Comparison of ENCODE assay signal across 26 cellular contexts in the genomic region with DNA sequence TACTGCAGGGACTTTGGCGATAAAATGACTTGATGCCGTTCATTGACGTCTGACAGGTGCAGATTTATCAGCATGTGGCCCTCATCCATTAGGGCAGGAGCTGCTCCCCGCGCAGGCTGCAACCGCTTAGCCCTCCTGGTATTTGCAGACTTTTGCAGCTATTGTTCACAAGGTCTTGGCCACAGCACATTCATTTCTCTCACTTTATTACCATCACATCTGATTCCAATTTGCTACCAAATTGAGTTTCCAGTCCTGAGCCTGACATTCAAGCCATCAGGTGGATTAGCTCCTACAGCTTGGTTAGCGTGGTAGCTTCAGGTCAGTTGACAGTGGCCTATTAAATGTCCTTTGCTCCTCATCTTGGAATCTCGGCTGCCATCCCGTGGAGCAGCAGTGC.
"Had no signal": no experiment of that assay in that cellular context is flagged by ENCODE, and none has a peak within 500 bp of the region (broad histone marks: within the 10 kb centered on the region; RNA-seq: fewer than 3 reads in every experiment).

No MANE protein-coding gene starts in this region.

- H3K9me3 ChIP-seq: gastroesophageal sphincter, heart right ventricle, right lobe of liver, stomach, suprapubic skin, transverse colon had no signal

- H3K27me3 Mint-ChIP-seq: brain, memory B cell had no signal

- H3K4me3 ChIP-seq: gastroesophageal sphincter, heart right ventricle, right lobe of liver, skin epidermis, stomach, suprapubic skin, transverse colon had no signal

- H3K27ac Mint-ChIP-seq: activated CD8-positive, alpha-beta T cell treated with anti-CD3 and anti-CD28 coated beads, Interleukin-2, amount 10 ng/mL, durations not matched to agents 7 days and 5 days; activated naive CD4-positive, alpha-beta T cell treated with anti-CD3 and anti-CD28 coated beads, Interleukin-2, amount 50 U/mL, for 24 hours; activated T-helper 1 cell treated with anti-CD3 and anti-CD28 coated beads, Interleukin-12 subunit alpha, Interleukin-12 subunit beta, Interleukin-2, Interleukin-4 antibody, amounts not matched to agents 30 ng/mL and 10 ng/mL and 1 ng/mL, durations not matched to agents 14 hours and 24 hours and 36 hours; brain; memory B cell; natural killer cell treated with Interleukin-12 subunit alpha and Interleukin-12 subunit beta and Interleukin-15 and Interleukin-18, amount 100 ng/mL, for 72 hours; stimulated activated effector memory CD8-positive, alpha-beta T cell treated with anti-CD3 and anti-CD28 coated beads, Interleukin-12 subunit alpha, Interleukin-12 subunit beta, amount 100 ng/mL, for 72 hours had no signal

- H3K27me3 ChIP-seq: gastroesophageal sphincter, heart right ventricle, right lobe of liver, stomach, transverse colon had no signal

- DNase-seq: activated CD4-positive, alpha-beta T cell treated with anti-CD3 and anti-CD28 coated beads for 1 hour; activated CD4-positive, alpha-beta T cell treated with anti-CD3 and anti-CD28 coated beads, Interleukin-2, amount 50 U/mL, for 1 hour; activated CD8-positive, alpha-beta T cell treated with anti-CD3 and anti-CD28 coated beads, Interleukin-2, amount 10 ng/mL, durations not matched to agents 7 days and 5 days; activated gamma-delta T cell; aorta; dermis blood vessel endothelial cell; effector CD8-positive, alpha-beta T cell; heart right ventricle; kidney glomerular epithelial cell; nucleus accumbens; right lobe of liver; stimulated activated CD4-positive, alpha-beta T cell treated with anti-CD3 and anti-CD28 coated beads, Interleukin-1b, Interleukin-23, amount 100 ng/mL, for 48 hours; stomach; T-helper 1 cell; transverse colon had no signal

- H3K36me3 ChIP-seq: gastroesophageal sphincter, heart right ventricle, right lobe of liver, stomach, suprapubic skin, transverse colon had no signal

- H3K36me3 Mint-ChIP-seq: activated naive CD4-positive, alpha-beta T cell treated with anti-CD3 and anti-CD28 coated beads, Interleukin-2, amount 50 U/mL, for 24 hours; brain; memory B cell; natural killer cell treated with Interleukin-12 subunit alpha and Interleukin-12 subunit beta and Interleukin-15 and Interleukin-18, amount 100 ng/mL, for 72 hours; stimulated activated effector memory CD8-positive, alpha-beta T cell treated with anti-CD3 and anti-CD28 coated beads, Interleukin-12 subunit alpha, Interleukin-12 subunit beta, amount 100 ng/mL, for 72 hours had no signal

- ATAC-seq: activated CD8-positive, alpha-beta T cell treated with anti-CD3 and anti-CD28 coated beads, Interleukin-2, amount 10 ng/mL, durations not matched to agents 7 days and 5 days; esophagus mucosa; gastroesophageal sphincter; heart right ventricle; natural killer cell treated with Interleukin-12 subunit alpha and Interleukin-12 subunit beta and Interleukin-15 and Interleukin-18, amount 100 ng/mL, for 72 hours; right lobe of liver; stimulated activated effector memory CD8-positive, alpha-beta T cell treated with anti-CD3 and anti-CD28 coated beads, Interleukin-12 subunit alpha, Interleukin-12 subunit beta, amount 100 ng/mL, for 72 hours had no signal

- H3K9me3 Mint-ChIP-seq: activated naive CD4-positive, alpha-beta T cell treated with anti-CD3 and anti-CD28 coated beads, Interleukin-2, amount 50 U/mL, for 24 hours; activated T-helper 1 cell treated with anti-CD3 and anti-CD28 coated beads, Interleukin-12 subunit alpha, Interleukin-12 subunit beta, Interleukin-2, Interleukin-4 antibody, amounts not matched to agents 30 ng/mL and 10 ng/mL and 1 ng/mL, durations not matched to agents 14 hours and 24 hours and 36 hours; memory B cell; natural killer cell treated with Interleukin-12 subunit alpha and Interleukin-12 subunit beta and Interleukin-15 and Interleukin-18, amount 100 ng/mL, for 72 hours; stimulated activated effector memory CD8-positive, alpha-beta T cell treated with anti-CD3 and anti-CD28 coated beads, Interleukin-12 subunit alpha, Interleukin-12 subunit beta, amount 100 ng/mL, for 72 hours had no signal

- H3K27ac ChIP-seq: gastroesophageal sphincter, heart right ventricle, right lobe of liver, stomach, suprapubic skin, transverse colon had no signal

- H3K4me1 ChIP-seq: gastroesophageal sphincter, right lobe of liver, stomach, suprapubic skin, transverse colon had no signal

- H3K4me3 Mint-ChIP-seq: activated CD8-positive, alpha-beta T cell treated with anti-CD3 and anti-CD28 coated beads, Interleukin-2, amount 10 ng/mL, durations not matched to agents 7 days and 5 days; activated naive CD4-positive, alpha-beta T cell treated with anti-CD3 and anti-CD28 coated beads, Interleukin-2, amount 50 U/mL, for 24 hours; activated T-helper 1 cell treated with anti-CD3 and anti-CD28 coated beads, Interleukin-12 subunit alpha, Interleukin-12 subunit beta, Interleukin-2, Interleukin-4 antibody, amounts not matched to agents 30 ng/mL and 10 ng/mL and 1 ng/mL, durations not matched to agents 14 hours and 24 hours and 36 hours; brain; memory B cell; natural killer cell treated with Interleukin-12 subunit alpha and Interleukin-12 subunit beta and Interleukin-15 and Interleukin-18, amount 100 ng/mL, for 72 hours; stimulated activated effector memory CD8-positive, alpha-beta T cell treated with anti-CD3 and anti-CD28 coated beads, Interleukin-12 subunit alpha, Interleukin-12 subunit beta, amount 100 ng/mL, for 72 hours had no signal

- H3K4me1 Mint-ChIP-seq: activated naive CD4-positive, alpha-beta T cell treated with anti-CD3 and anti-CD28 coated beads, Interleukin-2, amount 50 U/mL, for 24 hours; memory B cell had no signal

- FAIRE-seq: urothelium cell line had no signal
